2 cellular contexts compared by ENCODE assay signal in the genomic region with DNA sequence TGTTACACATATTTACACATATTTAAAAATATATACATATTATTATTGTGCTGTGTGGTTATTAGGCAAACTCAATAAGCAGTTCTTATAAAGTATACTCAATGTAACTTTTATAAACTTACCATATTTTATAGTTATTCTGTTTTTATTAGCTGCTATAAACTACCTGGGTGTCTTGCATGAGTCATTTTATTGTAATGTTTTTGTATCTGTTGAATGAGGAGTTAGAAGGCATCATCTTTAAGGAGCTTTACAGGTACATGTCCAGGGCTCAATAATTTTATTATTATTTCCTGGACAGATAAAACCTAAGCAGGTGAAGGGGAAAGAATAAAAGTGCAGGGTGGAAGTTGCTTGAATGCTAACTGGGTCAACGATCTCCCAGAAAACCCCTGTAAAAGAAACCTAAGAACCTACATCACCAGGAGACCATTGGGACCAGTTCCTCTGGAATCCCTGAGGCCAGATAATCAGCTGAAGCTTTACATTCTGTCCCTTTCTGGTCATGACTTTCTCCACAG.
TF ChIP-seq lines count a peak whose summit lies in the region.

No MANE protein-coding gene starts in this region.

TF ChIP-seq in GM23338, 12 proteins besides CTCF, POLR2A, EP300 and RAD21:
- TF ChIP-seq, protein P1, sequence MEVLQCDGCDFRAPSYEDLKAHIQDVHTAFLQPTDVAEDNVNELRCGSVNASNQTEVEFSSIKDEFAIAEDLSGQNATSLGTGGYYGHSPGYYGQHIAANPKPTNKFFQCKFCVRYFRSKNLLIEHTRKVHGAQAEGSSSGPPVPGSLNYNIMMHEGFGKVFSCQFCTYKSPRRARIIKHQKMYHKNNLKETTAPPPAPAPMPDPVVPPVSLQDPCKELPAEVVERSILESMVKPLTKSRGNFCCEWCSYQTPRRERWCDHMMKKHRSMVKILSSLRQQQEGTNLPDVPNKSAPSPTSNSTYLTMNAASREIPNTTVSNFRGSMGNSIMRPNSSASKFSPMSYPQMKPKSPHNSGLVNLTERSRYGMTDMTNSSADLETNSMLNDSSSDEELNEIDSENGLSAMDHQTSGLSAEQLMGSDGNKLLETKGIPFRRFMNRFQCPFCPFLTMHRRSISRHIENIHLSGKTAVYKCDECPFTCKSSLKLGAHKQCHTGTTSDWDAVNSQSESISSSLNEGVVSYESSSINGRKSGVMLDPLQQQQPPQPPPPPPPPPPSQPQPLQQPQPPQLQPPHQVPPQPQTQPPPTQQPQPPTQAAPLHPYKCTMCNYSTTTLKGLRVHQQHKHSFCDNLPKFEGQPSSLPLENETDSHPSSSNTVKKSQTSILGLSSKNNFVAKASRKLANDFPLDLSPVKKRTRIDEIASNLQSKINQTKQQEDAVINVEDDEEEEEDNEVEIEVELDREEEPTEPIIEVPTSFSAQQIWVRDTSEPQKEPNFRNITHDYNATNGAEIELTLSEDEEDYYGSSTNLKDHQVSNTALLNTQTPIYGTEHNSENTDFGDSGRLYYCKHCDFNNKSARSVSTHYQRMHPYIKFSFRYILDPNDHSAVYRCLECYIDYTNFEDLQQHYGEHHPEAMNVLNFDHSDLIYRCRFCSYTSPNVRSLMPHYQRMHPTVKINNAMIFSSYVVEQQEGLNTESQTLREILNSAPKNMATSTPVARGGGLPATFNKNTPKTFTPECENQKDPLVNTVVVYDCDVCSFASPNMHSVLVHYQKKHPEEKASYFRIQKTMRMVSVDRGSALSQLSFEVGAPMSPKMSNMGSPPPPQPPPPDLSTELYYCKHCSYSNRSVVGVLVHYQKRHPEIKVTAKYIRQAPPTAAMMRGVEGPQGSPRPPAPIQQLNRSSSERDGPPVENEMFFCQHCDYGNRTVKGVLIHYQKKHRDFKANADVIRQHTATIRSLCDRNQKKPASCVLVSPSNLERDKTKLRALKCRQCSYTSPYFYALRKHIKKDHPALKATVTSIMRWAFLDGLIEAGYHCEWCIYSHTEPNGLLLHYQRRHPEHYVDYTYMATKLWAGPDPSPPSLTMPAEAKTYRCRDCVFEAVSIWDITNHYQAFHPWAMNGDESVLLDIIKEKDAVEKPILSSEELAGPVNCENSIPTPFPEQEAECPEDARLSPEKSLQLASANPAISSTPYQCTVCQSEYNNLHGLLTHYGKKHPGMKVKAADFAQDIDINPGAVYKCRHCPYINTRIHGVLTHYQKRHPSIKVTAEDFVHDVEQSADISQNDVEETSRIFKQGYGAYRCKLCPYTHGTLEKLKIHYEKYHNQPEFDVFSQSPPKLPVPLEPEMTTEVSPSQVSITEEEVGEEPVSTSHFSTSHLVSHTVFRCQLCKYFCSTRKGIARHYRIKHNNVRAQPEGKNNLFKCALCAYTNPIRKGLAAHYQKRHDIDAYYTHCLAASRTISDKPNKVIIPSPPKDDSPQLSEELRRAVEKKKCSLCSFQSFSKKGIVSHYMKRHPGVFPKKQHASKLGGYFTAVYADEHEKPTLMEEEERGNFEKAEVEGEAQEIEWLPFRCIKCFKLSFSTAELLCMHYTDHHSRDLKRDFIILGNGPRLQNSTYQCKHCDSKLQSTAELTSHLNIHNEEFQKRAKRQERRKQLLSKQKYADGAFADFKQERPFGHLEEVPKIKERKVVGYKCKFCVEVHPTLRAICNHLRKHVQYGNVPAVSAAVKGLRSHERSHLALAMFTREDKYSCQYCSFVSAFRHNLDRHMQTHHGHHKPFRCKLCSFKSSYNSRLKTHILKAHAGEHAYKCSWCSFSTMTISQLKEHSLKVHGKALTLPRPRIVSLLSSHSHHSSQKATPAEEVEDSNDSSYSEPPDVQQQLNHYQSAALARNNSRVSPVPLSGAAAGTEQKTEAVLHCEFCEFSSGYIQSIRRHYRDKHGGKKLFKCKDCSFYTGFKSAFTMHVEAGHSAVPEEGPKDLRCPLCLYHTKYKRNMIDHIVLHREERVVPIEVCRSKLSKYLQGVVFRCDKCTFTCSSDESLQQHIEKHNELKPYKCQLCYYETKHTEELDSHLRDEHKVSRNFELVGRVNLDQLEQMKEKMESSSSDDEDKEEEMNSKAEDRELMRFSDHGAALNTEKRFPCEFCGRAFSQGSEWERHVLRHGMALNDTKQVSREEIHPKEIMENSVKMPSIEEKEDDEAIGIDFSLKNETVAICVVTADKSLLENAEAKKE (CRISPR knock-in tag; IDR thresholded peaks at IDR 0.05): no peak
- TF ChIP-seq STAT1 (IDR thresholded peaks at IDR 0.05; ENCODE audit: unreplicated experiment) (no peak), NANOG (IDR thresholded peaks at IDR 0.05; ENCODE audit: borderline replicate concordance) (no peak), ZNF114 (CRISPR knock-in tag; IDR thresholded peaks at IDR 0.05) (no peak), POLR2AphosphoS5 (IDR thresholded peaks at IDR 0.05; ENCODE audit: low read depth) (no peak), JUNB (IDR thresholded peaks at IDR 0.05; ENCODE audit: unreplicated experiment) (no peak), EZH2phosphoT487 (IDR thresholded peaks at IDR 0.05; ENCODE audit: unreplicated experiment) (no peak), CREB1 (CRISPR knock-in tag; IDR thresholded peaks at IDR 0.05; ENCODE audit: low read depth) (no peak)
- TF ChIP-seq, protein P2, sequence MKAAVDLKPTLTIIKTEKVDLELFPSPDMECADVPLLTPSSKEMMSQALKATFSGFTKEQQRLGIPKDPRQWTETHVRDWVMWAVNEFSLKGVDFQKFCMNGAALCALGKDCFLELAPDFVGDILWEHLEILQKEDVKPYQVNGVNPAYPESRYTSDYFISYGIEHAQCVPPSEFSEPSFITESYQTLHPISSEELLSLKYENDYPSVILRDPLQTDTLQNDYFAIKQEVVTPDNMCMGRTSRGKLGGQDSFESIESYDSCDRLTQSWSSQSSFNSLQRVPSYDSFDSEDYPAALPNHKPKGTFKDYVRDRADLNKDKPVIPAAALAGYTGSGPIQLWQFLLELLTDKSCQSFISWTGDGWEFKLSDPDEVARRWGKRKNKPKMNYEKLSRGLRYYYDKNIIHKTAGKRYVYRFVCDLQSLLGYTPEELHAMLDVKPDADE (IDR thresholded peaks at IDR 0.05): no peak

TF ChIP-seq in K562, 482 proteins besides CTCF, POLR2A, EP300 and RAD21:
- TF ChIP-seq HDAC2 (IDR thresholded peaks at IDR 0.05) (no peak), ZNF134 (CRISPR knock-in tag; conservative IDR thresholded peaks at IDR 0.05) (peak; percentile 53; the same call in 1 of the 2 replicates)
